ENCODE assay signal across 1 cellular context in the genomic region with DNA sequence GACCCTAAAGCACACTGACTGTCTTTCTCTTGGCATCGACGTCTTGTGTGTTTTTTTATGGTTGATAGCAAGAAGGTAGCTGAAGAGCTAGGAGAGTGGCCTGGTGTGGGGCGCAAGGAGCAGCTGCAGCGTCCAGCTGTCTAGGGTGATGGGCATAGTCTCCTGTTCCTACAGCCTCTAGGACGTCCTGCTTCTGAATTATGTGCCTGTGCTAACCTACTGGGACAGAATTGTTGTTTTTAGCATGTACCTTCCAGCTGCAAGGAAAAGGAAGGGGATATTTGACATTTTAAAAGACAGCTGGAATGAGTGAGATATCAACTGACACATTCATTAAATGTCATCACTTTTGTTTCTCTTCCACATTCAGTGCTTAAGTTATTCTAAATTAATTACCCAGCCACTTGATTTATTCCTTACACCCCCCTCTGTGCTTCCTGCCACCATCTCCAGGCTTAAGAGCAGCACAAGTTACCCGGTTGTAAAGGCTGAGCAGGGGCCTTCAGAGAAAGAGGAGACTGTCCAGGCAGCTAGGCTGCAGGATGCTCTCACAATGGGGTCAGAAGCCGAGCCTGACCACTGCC.
TF ChIP-seq lines count a peak whose summit lies in the region.

No MANE protein-coding gene starts in this region.

TF ChIP-seq in H1, 55 proteins besides CTCF, POLR2A, EP300 and RAD21:
- TF ChIP-seq RBBP5 (IDR thresholded peaks at IDR 0.05; ENCODE audit: borderline replicate concordance, low read depth, low read length): no peak
- no peak for TF ChIP-seq TAF7 (optimal IDR thresholded peaks at IDR 0.05; ENCODE audit: borderline replicate concordance, low read depth, low read length)
- no peak for TF ChIP-seq JUN (IDR thresholded peaks at IDR 0.05; ENCODE audit: low read depth, low read length)
- TF ChIP-seq RXRA (IDR thresholded peaks at IDR 0.05; ENCODE audit: insufficient read depth, low read depth, low read length): no peak
- TF ChIP-seq SP2 (IDR thresholded peaks at IDR 0.05; ENCODE audit: low read length): no peak
- no peak for TF ChIP-seq CHD1 (IDR thresholded peaks at IDR 0.05; ENCODE audit: low read depth, low read length)
- no peak for TF ChIP-seq SIN3A (conservative IDR thresholded peaks at IDR 0.05 in 1 of 2, IDR thresholded peaks at IDR 0.05 in 1 of 2; ENCODE audit: low read depth in 1 of 2, low read length in 2 of 2)
- TF ChIP-seq TBP (IDR thresholded peaks at IDR 0.05; ENCODE audit: low read depth, low read length): no peak
- no peak for TF ChIP-seq POU5F1 (IDR thresholded peaks at IDR 0.05; ENCODE audit: low read depth, low read length)
- no peak for TF ChIP-seq MAFK (IDR thresholded peaks at IDR 0.05; ENCODE audit: low read depth, low read length)
- TF ChIP-seq EZH2 (IDR thresholded peaks at IDR 0.05; ENCODE audit: low read depth, low read length, severe bottlenecking): no peak
- no peak for TF ChIP-seq SIX5 (IDR thresholded peaks at IDR 0.05; ENCODE audit: low read depth, low read length)
- no peak for TF ChIP-seq GTF2F1 (IDR thresholded peaks at IDR 0.05; ENCODE audit: borderline replicate concordance, low read depth, low read length)
